8 cellular contexts compared by ENCODE assay signal in genomic region chr1:3772027-3772714, GRCh38. TPM values are rescaled to one million over a fixed set of nuclear protein-coding genes. Genes with fewer than 3 reads are reported as not detected.
DNase-seq lines count a peak whose midpoint lies in the region; ATAC-seq, FAIRE-seq and TF ChIP-seq lines count a peak whose summit lies in the region.

No MANE protein-coding gene starts in this region.

- no peaks in the 10 kb centered on the region for H3K9me3 ChIP-seq in thoracic aorta

- peaks cover 6 to 23% of the 10 kb centered on the region in 2 donors for H3K4me1 ChIP-seq in thoracic aorta (ENCODE audit: control insufficient read depth in 1 of 2, low read depth in 2 of 2)

- H3K27me3 ChIP-seq in HL-60 (ENCODE audit: insufficient read depth, poor library complexity, severe bottlenecking) = peaks cover 6% of the 10 kb centered on the region
- no peaks in the 10 kb centered on the region for H3K27me3 ChIP-seq in thoracic aorta (replicated peaks; ENCODE audit: insufficient read depth)

- ATAC-seq in thoracic aorta (ENCODE audit: insufficient number of reproducible peaks, low FRiP score, low read depth) = no peak

- no peak overlapping the region for H3K27ac ChIP-seq in HL-60 (replicated peaks)
- peak overlapping the region; percentile 62 to 72 for H3K27ac ChIP-seq in thoracic aorta

- no peak for FAIRE-seq in GM19239 (lab: Jason Lieb, UNC)

- peak overlapping the region; percentile 41 for H3K4me3 ChIP-seq in AG10803 (ENCODE audit: low read length)
- H3K4me3 ChIP-seq in HL-60 (replicated peaks; ENCODE audit: insufficient read depth, low read length) = peak overlapping the region; percentile 24
- peak overlapping the region; percentile 90 for H3K4me3 ChIP-seq in thoracic aorta

- TF ChIP-seq CTCF in AG10803 (conservative IDR thresholded peaks at IDR 0.05; ENCODE audit: low read length) = no peak
- TF ChIP-seq CTCF in HL-60 (IDR thresholded peaks at IDR 0.05; ENCODE audit: insufficient read depth, low read length) = no peak
- TF ChIP-seq CTCF in thoracic aorta (IDR thresholded peaks at IDR 0.05) = no peak

- 0 out of 2 replicates have a peak, but pooled peaks have one; percentile 26 for TF ChIP-seq POLR2A in Raji (IDR thresholded peaks at IDR 0.05; ENCODE audit: insufficient read depth, low read depth, low read length)

- DNase-seq in AG10803 (ENCODE audit: low read depth) (peak; percentile 54), GM19239 (ENCODE audit: insufficient read length, low spot score) (peak; percentile 99), HL-60 (ENCODE audit: low read depth in 1 of 2, low spot score in 1 of 2) (peak; percentile 64 to 85), activated gamma-delta T cell (lab: John Stamatoyannopoulos, UW) (peak; percentile 74), foreskin melanocyte (peak; percentile 44), occipital lobe (lab: John Stamatoyannopoulos, UW) (peak; percentile 56), thoracic aorta (ENCODE audit: low spot score) (peak; percentile 69)

- no peaks in the 10 kb centered on the region for H3K36me3 ChIP-seq in thoracic aorta

RNA-seq across cellular contexts. Expression of gene SMIM1, which starts 0.4 kb away (rescaled TPM):
- total RNA-seq in occipital lobe (2.0 TPM), thoracic aorta (1 to 10 TPM; 2.6 to 4.6 TPM)

RNA-seq across cellular contexts. Expression of gene CCDC27, which starts 19.9 kb away (rescaled TPM):
- total RNA-seq in occipital lobe (not detected), thoracic aorta (not detected)

RNA-seq across cellular contexts. Expression of gene LRRC47, which starts 24.1 kb away (rescaled TPM):
- 31.4 TPM for total RNA-seq in occipital lobe
- total RNA-seq in thoracic aorta = 10 to 100 TPM; 36.0 to 38.2 TPM

Comparison
In these comparisons a context has a peak if more than half of its experiments do, and no peak if none do; other contexts are left out.
1. DNase-seq: peak in every context shown above with its lines; median percentile 99 in GM19239; 74 in HL-60; 74 in activated gamma-delta T cell; 69 in thoracic aorta; 56 in occipital lobe; 54 in AG10803; 44 in foreskin melanocyte.
2. H3K4me3 ChIP-seq: peak in every context shown above with its lines; median percentile 90 in thoracic aorta; 41 in AG10803; 24 in HL-60.